Comparison of ENCODE assay signal across 8 cellular contexts in the genomic region with DNA sequence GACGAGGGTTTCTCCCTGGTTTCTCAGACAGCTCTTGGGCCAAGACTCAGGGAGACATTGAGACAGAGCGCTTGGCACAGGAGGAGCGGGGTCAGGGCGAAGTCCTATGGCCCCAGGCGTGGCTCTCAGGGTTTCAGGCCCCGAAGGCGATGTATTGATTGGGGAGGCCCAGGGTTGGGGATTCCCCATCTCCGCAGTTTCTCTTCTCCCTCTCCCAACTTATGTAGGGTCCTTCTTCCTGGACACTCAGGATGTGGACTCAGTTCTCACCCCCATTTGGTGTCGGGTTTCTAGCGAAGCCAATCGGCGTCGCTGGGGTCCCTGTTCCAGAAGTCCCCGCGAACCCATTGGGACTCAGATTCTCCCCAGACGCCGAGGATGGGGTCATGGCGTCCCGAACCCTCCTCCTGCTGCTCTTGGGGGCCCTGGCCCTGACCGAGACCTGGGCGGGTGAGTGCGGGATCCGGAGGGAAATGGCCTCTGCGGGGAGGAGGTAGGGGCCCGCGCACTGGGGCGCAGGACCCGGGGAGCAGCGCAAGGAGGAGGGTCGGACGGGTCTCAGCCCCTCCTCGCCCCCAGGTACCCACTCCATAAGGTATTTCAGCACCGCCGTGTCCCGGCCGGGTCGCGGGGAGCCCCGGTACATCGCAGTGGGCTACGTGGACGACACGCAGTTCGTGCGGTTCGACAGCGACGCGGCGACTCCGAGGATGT. TPM values are rescaled to one million over a fixed set of nuclear protein-coding genes. Genes with fewer than 3 reads are reported as not detected.
A peak's percentile ranks its signal among the peaks of the same experiment; 100 is the strongest.
DNase-seq lines count a peak whose midpoint lies in the region; ATAC-seq and TF ChIP-seq lines count a peak whose summit lies in the region.

No MANE protein-coding gene starts in this region.

- DNase-seq in activated naive CD8-positive, alpha-beta T cell treated with anti-CD3 and anti-CD28 coated beads for 36 hours, result no peak
- no peak for DNase-seq in stomach
- DNase-seq in glomerular visceral epithelial cell (ENCODE audit: extremely low spot score), result no peak
- DNase-seq in GM19238 (ENCODE audit: insufficient read length, low spot score), result no peak

- WGBS in stomach, 5 donors, result 8 to 19% (median 16%) methylated on average over 29 to 51 of the region's 51 CpGs; no CpG with 5 or more reads in 1 of the 5 donors

- peak overlapping the region; percentile 30; the same call in 1 of the 2 replicates for H3K4me3 ChIP-seq in iPS-20b (ENCODE audit: low read length)
- H3K4me3 ChIP-seq in stomach, result peak overlapping the region in 3 of 4 donors; percentile 37 to 66 (median 59)

- H3K4me1 ChIP-seq in iPS-20b (ENCODE audit: insufficient read depth, low read length) (no peaks in the 10 kb centered on the region), stomach (no peaks in the 10 kb centered on the region)

- ATAC-seq in GM19025 (IDR thresholded peaks at IDR 0.05; ENCODE audit: low read depth, unreplicated experiment) (peak; percentile 38), HG03460 (IDR thresholded peaks at IDR 0.05; ENCODE audit: unreplicated experiment) (peak; percentile 28), HG03457 (IDR thresholded peaks at IDR 0.05; ENCODE audit: unreplicated experiment) (no peak)

- H3K9me3 ChIP-seq in iPS-20b (ENCODE audit: insufficient read depth, low read depth, low read length) (no peaks in the 10 kb centered on the region), stomach (no peaks in the 10 kb centered on the region)

- no peak for TF ChIP-seq EP300 in stomach (IDR thresholded peaks at IDR 0.05)

- no peaks in the 10 kb centered on the region for H3K36me3 Mint-ChIP-seq in activated naive CD8-positive, alpha-beta T cell treated with anti-CD3 and anti-CD28 coated beads for 36 hours

- peak overlapping the region; percentile 82 for H3K27ac Mint-ChIP-seq in activated naive CD8-positive, alpha-beta T cell treated with anti-CD3 and anti-CD28 coated beads for 36 hours

- no peaks in the 10 kb centered on the region for H3K9me3 Mint-ChIP-seq in activated naive CD8-positive, alpha-beta T cell treated with anti-CD3 and anti-CD28 coated beads for 36 hours

- H3K36me3 ChIP-seq in iPS-20b (ENCODE audit: insufficient read depth, low read depth, low read length) (no peaks in the 10 kb centered on the region), stomach (no peaks in the 10 kb centered on the region)

- H3K4me1 Mint-ChIP-seq in activated naive CD8-positive, alpha-beta T cell treated with anti-CD3 and anti-CD28 coated beads for 36 hours, result peaks cover 11% of the 10 kb centered on the region

- TF ChIP-seq POLR2A in stomach (IDR thresholded peaks at IDR 0.05), result no peak

- no peak overlapping the region for H3K9ac ChIP-seq in iPS-20b (ENCODE audit: low read depth, low read length)

- H3K27me3 Mint-ChIP-seq in activated naive CD8-positive, alpha-beta T cell treated with anti-CD3 and anti-CD28 coated beads for 36 hours, result no peaks in the 10 kb centered on the region

- peak overlapping the region; percentile 80 for H3K4me3 Mint-ChIP-seq in activated naive CD8-positive, alpha-beta T cell treated with anti-CD3 and anti-CD28 coated beads for 36 hours

- no peak overlapping the region for H3K27ac ChIP-seq in iPS-20b (ENCODE audit: low read length)
- H3K27ac ChIP-seq in stomach, result peak overlapping the region in 4 of 5 donors; percentile 83 to 94 (median 92)

- H3K27me3 ChIP-seq in iPS-20b (ENCODE audit: insufficient read depth, low read length) (no peaks in the 10 kb centered on the region; the same call in 1 of the 2 replicates), stomach (no peaks in the 10 kb centered on the region)

- TF ChIP-seq CTCF in stomach (IDR thresholded peaks at IDR 0.05), result no peak

- intact Hi-C loops in stomach (cut with DNase I; ENCODE audit: low total_unique reads), result no loop called here

RNA-seq across cellular contexts. Expression of a gene that starts 16.1 kb away (rescaled TPM):
- total RNA-seq in activated naive CD8-positive, alpha-beta T cell treated with anti-CD3 and anti-CD28 coated beads for 36 hours, result 1,000 to 10,000 TPM; 1,111 to 1,119 TPM
- total RNA-seq in stomach, result 100 to 1,000 TPM; 290 to 910 (median 313) TPM
- 100 to 1,000 TPM; 142 to 628 (median 276) TPM for polyA plus RNA-seq in stomach
